Comparison of ENCODE assay signal across 7 cellular contexts in genomic region chr6:135909737-135910387, GRCh38. TPM values are rescaled to one million over a fixed set of nuclear protein-coding genes. Genes with fewer than 3 reads are reported as not detected.
A peak's percentile ranks its signal among the peaks of the same experiment; 100 is the strongest.
DNase-seq lines count a peak whose midpoint lies in the region; ATAC-seq and TF ChIP-seq lines count a peak whose summit lies in the region.

No MANE protein-coding gene starts in this region.

- H3K27ac ChIP-seq in MM.1S (ENCODE audit: low read length), result no peak overlapping the region

- TF ChIP-seq CTCF in GM13976 (IDR thresholded peaks at IDR 0.05; ENCODE audit: borderline replicate concordance, control extremely low read depth, extremely low read depth, insufficient read depth, missing control alignments), result peak; percentile 62
- peak; percentile 85 for TF ChIP-seq CTCF in MM.1S (IDR thresholded peaks at IDR 0.05; ENCODE audit: low read length)
- peak; percentile 39 for TF ChIP-seq CTCF in kidney epithelial cell (IDR thresholded peaks at IDR 0.05; ENCODE audit: insufficient read depth, low read length, poor library complexity, severe bottlenecking)

- H3K4me3 ChIP-seq in MM.1S (ENCODE audit: low read length) (no peak overlapping the region), kidney epithelial cell (ENCODE audit: low read depth, low read length) (no peak overlapping the region)

- no peaks in the 10 kb centered on the region for H3K9me2 ChIP-seq in MM.1S (replicated peaks; ENCODE audit: insufficient read depth, low read length)

- H3K4me2 ChIP-seq in MM.1S (ENCODE audit: low read depth, low read length), result no peak overlapping the region

- DNase-seq in GM13976 (ENCODE audit: low spot score) (peak; percentile 66), HCEC 1CT (peak; percentile 53), MM.1S (peak; percentile 91), kidney epithelial cell (ENCODE audit: low read depth) (no peak)
- peak; percentile 34 for DNase-seq in activated naive CD8-positive, alpha-beta T cell treated with anti-CD3 and anti-CD28 coated beads, Interleukin-2, amount 50 U/mL, for 16 hours (ENCODE audit: low read depth, low spot score)
- DNase-seq in stimulated activated CD8-positive, alpha-beta memory T cell treated with anti-CD3 and anti-CD28 coated beads, Interleukin-7, amount 100 ng/mL, for 4 hours (ENCODE audit: low read depth in 2 of 2), result peak; percentile 12 to 30

- no peak overlapping the region for H2AFZ ChIP-seq in MM.1S (ENCODE audit: low read length)

- H3K36me3 ChIP-seq in MM.1S (replicated peaks; ENCODE audit: insufficient read depth, low read length) (no peaks in the 10 kb centered on the region), kidney epithelial cell (ENCODE audit: control insufficient read depth, insufficient read depth, low read length) (no peaks in the 10 kb centered on the region)

- ATAC-seq in SK-N-SH treated with all-trans-retinoic acid at 6 μM for 48 hours, result peak; percentile 72

- no peak overlapping the region for H3K9ac ChIP-seq in MM.1S (ENCODE audit: low read length)

- in situ Hi-C loops in GM13976 (cut with MboI; ENCODE audit: low sequenced_read_pairs, unreplicated experiment), result loop anchor here (25.0 kb wide), 1 partner anchor 373 kb away; no protein-coding TSS in a partner anchor

- H3K4me1 ChIP-seq in MM.1S (ENCODE audit: low read length), result no peaks in the 10 kb centered on the region

- H3F3A ChIP-seq in MM.1S (ENCODE audit: insufficient read depth, low read length), result no peaks in the 10 kb centered on the region

- no peaks in the 10 kb centered on the region for H3K79me2 ChIP-seq in MM.1S (ENCODE audit: low read length)

- H3K27me3 ChIP-seq in MM.1S (replicated peaks; ENCODE audit: insufficient read depth, low read length) (no peaks in the 10 kb centered on the region), kidney epithelial cell (ENCODE audit: control insufficient read depth, insufficient read depth, low read length) (no peaks in the 10 kb centered on the region)

- H4K20me1 ChIP-seq in MM.1S (ENCODE audit: insufficient read depth, low read length), result no peaks in the 10 kb centered on the region

- H3K9me3 ChIP-seq in MM.1S (replicated peaks; ENCODE audit: insufficient read depth, low read length), result no peaks in the 10 kb centered on the region

TF ChIP-seq in SK-N-SH treated with all-trans-retinoic acid at 6 μM for 48 hours, 23 proteins besides CTCF, POLR2A, EP300 and RAD21:
- TF ChIP-seq ZNF565 (CRISPR knock-in tag; conservative IDR thresholded peaks at IDR 0.05; ENCODE audit: low read depth) (no peak), TCF4 (CRISPR knock-in tag; IDR thresholded peaks at IDR 0.05; ENCODE audit: borderline replicate concordance) (no peak), ZNF8 (CRISPR knock-in tag; IDR thresholded peaks at IDR 0.05) (no peak), BACH2 (CRISPR knock-in tag; IDR thresholded peaks at IDR 0.05; ENCODE audit: borderline replicate concordance) (no peak), ZNF70 (CRISPR knock-in tag; IDR thresholded peaks at IDR 0.05) (no peak), CREB5 (CRISPR knock-in tag; IDR thresholded peaks at IDR 0.05; ENCODE audit: low read depth) (no peak), ZFP3 (CRISPR knock-in tag; IDR thresholded peaks at IDR 0.05) (no peak), TSHZ2 (CRISPR knock-in tag; IDR thresholded peaks at IDR 0.05) (no peak)
- TF ChIP-seq, protein P1, sequence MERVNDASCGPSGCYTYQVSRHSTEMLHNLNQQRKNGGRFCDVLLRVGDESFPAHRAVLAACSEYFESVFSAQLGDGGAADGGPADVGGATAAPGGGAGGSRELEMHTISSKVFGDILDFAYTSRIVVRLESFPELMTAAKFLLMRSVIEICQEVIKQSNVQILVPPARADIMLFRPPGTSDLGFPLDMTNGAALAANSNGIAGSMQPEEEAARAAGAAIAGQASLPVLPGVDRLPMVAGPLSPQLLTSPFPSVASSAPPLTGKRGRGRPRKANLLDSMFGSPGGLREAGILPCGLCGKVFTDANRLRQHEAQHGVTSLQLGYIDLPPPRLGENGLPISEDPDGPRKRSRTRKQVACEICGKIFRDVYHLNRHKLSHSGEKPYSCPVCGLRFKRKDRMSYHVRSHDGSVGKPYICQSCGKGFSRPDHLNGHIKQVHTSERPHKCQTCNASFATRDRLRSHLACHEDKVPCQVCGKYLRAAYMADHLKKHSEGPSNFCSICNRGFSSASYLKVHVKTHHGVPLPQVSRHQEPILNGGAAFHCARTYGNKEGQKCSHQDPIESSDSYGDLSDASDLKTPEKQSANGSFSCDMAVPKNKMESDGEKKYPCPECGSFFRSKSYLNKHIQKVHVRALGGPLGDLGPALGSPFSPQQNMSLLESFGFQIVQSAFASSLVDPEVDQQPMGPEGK (CRISPR knock-in tag; IDR thresholded peaks at IDR 0.05; ENCODE audit: borderline replicate concordance), result no peak

RNA-seq across cellular contexts. Expression of gene PDE7B, which starts 58.4 kb away (rescaled TPM):
- total RNA-seq in kidney epithelial cell, result 0.34 and 0.84 TPM in 2 replicates
